ENCODE assay signal across 2 cellular contexts in genomic region chr6:1598433-1598832, GRCh38.
TF ChIP-seq lines count a peak whose summit lies in the region.

No MANE protein-coding gene starts in this region.

TF ChIP-seq in IMR-90, 13 proteins besides CTCF, POLR2A, EP300 and RAD21:
- TF ChIP-seq MXI1 (IDR thresholded peaks at IDR 0.05; ENCODE audit: borderline replicate concordance, low read depth, low read length): no peak
- TF ChIP-seq MAFK (IDR thresholded peaks at IDR 0.05; ENCODE audit: low read depth, low read length): no peak
- no peak for TF ChIP-seq ELK1 (IDR thresholded peaks at IDR 0.05; ENCODE audit: borderline replicate concordance, low read depth, low read length)
- TF ChIP-seq CEBPB (IDR thresholded peaks at IDR 0.05; ENCODE audit: low read depth, low read length): no peak
TF ChIP-seq in IMR-90: peak in this region for 0.

TF ChIP-seq in SK-N-SH, 30 proteins besides CTCF, POLR2A, EP300 and RAD21:
- no peak for TF ChIP-seq GABPA (IDR thresholded peaks at IDR 0.05; ENCODE audit: low read depth)
- no peak for TF ChIP-seq NFIC (IDR thresholded peaks at IDR 0.05; ENCODE audit: borderline replicate concordance)
- TF ChIP-seq, protein P1, sequence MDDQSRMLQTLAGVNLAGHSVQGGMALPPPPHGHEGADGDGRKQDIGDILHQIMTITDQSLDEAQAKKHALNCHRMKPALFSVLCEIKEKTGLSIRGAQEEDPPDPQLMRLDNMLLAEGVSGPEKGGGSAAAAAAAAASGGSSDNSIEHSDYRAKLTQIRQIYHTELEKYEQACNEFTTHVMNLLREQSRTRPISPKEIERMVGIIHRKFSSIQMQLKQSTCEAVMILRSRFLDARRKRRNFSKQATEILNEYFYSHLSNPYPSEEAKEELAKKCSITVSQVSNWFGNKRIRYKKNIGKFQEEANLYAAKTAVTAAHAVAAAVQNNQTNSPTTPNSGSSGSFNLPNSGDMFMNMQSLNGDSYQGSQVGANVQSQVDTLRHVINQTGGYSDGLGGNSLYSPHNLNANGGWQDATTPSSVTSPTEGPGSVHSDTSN (IDR thresholded peaks at IDR 0.05): no peak
- no peak for TF ChIP-seq TEAD4 (IDR thresholded peaks at IDR 0.05; ENCODE audit: borderline replicate concordance, insufficient read depth)
- no peak for TF ChIP-seq SMC3 (IDR thresholded peaks at IDR 0.05; ENCODE audit: low read depth, low read length)
- no peak for TF ChIP-seq RXRA (IDR thresholded peaks at IDR 0.05; ENCODE audit: borderline replicate concordance, low read depth)
- TF ChIP-seq, protein P2, sequence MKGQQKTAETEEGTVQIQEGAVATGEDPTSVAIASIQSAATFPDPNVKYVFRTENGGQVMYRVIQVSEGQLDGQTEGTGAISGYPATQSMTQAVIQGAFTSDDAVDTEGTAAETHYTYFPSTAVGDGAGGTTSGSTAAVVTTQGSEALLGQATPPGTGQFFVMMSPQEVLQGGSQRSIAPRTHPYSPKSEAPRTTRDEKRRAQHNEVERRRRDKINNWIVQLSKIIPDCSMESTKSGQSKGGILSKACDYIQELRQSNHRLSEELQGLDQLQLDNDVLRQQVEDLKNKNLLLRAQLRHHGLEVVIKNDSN (IDR thresholded peaks at IDR 0.05; ENCODE audit: borderline replicate concordance, low read depth): no peak
- TF ChIP-seq SIN3A (IDR thresholded peaks at IDR 0.05; ENCODE audit: borderline replicate concordance, low read depth, low read length): no peak
- TF ChIP-seq GATA2 (CRISPR knock-in tag; IDR thresholded peaks at IDR 0.05): no peak
- TF ChIP-seq, protein P3, sequence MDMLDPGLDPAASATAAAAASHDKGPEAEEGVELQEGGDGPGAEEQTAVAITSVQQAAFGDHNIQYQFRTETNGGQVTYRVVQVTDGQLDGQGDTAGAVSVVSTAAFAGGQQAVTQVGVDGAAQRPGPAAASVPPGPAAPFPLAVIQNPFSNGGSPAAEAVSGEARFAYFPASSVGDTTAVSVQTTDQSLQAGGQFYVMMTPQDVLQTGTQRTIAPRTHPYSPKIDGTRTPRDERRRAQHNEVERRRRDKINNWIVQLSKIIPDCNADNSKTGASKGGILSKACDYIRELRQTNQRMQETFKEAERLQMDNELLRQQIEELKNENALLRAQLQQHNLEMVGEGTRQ (IDR thresholded peaks at IDR 0.05; ENCODE audit: borderline replicate concordance, low read depth, low read length): no peak
- TF ChIP-seq FOXM1 (IDR thresholded peaks at IDR 0.05; ENCODE audit: low read depth): no peak
- no peak for TF ChIP-seq TAF1 (IDR thresholded peaks at IDR 0.05; ENCODE audit: borderline replicate concordance, low read depth, low read length)
